Comparison of ENCODE assay signal across 8 cellular contexts in the genomic region with DNA sequence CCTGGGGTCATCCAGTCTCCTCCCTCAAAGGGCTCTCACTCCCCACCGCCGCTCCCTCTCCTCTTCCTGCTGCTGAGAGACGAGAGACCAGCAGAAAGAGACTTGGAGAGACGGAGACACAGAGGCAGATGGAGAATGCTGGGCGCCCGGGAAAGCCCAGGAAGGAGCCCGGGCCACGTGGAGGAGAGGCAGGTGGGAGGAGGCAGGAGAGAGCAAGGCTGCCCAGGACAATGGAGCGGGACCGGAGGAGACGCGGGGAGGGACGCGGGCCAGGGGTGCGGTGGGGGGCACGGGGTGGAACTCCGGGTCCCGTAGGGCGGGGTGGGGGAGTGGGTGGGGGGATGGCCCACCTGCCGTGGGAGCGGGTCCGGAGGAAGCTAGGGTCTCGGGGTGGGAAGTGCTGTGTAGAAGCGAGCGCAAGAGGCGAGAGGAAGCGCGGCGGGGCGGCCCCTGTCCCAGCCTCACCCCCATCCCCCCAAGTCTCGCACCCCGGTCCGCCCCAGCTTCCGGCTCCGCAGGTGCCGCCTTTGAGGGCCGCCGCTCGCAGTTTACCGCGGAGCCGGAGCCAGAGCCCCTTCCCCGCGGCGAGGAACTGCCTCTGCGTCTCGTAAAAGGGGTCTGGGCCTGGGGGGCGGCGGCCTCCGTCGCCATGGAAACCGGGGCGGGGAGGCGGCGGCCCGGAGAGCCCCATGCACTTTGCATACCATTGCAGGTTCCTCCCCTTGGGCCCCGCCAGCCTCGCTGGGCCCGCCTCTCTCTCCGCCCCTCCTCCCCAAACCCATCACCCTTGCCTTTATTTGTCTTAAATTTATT. TPM values are rescaled to one million over a fixed set of nuclear protein-coding genes. Genes with fewer than 3 reads are reported as not detected.
DNase-seq lines count a peak whose midpoint lies in the region; ATAC-seq and TF ChIP-seq lines count a peak whose summit lies in the region.

No MANE protein-coding gene starts in this region.

- TF ChIP-seq POLR2A in ovary (IDR thresholded peaks at IDR 0.05) = no peak

- TF ChIP-seq CTCF in GM06990 (IDR thresholded peaks at IDR 0.05; ENCODE audit: insufficient read depth, low read length, poor library complexity, severe bottlenecking) (no peak), ovary (IDR thresholded peaks at IDR 0.05) (no peak), upper lobe of right lung (IDR thresholded peaks at IDR 0.05) (no peak)

- H3K9me3 ChIP-seq in ovary (no peaks in the 10 kb centered on the region), upper lobe of right lung (no peaks in the 10 kb centered on the region)

- DNase-seq in GM06990 (ENCODE audit: extremely low read depth, insufficient read length) = peak; percentile 67
- DNase-seq in M059J (ENCODE audit: low read depth) = peak; percentile 17
- DNase-seq in activated CD8-positive, alpha-beta memory T cell treated with anti-CD3 and anti-CD28 coated beads, Interleukin-2, amount 50 U/mL, for 48 hours = peak; percentile 79
- peak; percentile 74 to 79 (median 74) for DNase-seq in ovary
- peak; percentile 78 for DNase-seq in upper lobe of right lung
- no peak for DNase-seq in DMS153 (lab: John Stamatoyannopoulos, UW)

- H3K27ac ChIP-seq in ovary (peak overlapping the region; percentile 39 to 41), upper lobe of right lung (no peak overlapping the region)

- 4 to 6% (median 5%) methylated on average over 51 to 60 of the region's 60 CpGs for WGBS in ovary, 3 donors

- intact Hi-C loops in ovary (cut with DNase I) = no loop called here
- intact Hi-C loops in upper lobe of right lung (cut with DNase I) = no loop called here

- no peak for TF ChIP-seq EP300 in ovary (IDR thresholded peaks at IDR 0.05)

- peak overlapping the region; percentile 64 for H3K4me3 ChIP-seq in GM06990 (replicated peaks; ENCODE audit: low read depth, low read length)
- H3K4me3 ChIP-seq in ovary = peak overlapping the region; percentile 55
- H3K4me3 ChIP-seq in upper lobe of right lung = peak overlapping the region; percentile 44

- H3K36me3 ChIP-seq in GM06990 (ENCODE audit: control insufficient read depth, insufficient read depth, low read length) (no peaks in the 10 kb centered on the region), ovary (no peaks in the 10 kb centered on the region), upper lobe of right lung (no peaks in the 10 kb centered on the region)

- H3K27me3 ChIP-seq in GM06990 (replicated peaks; ENCODE audit: control insufficient read depth, insufficient read depth, low read length) (no peaks in the 10 kb centered on the region), ovary (no peaks in the 10 kb centered on the region), upper lobe of right lung (no peaks in the 10 kb centered on the region)

- ATAC-seq in esophagus mucosa = peak; percentile 55
- peak; percentile 71 for ATAC-seq in upper lobe of right lung
- ATAC-seq in GM18519 (IDR thresholded peaks at IDR 0.05; ENCODE audit: low FRiP score, unreplicated experiment) = no peak

- H3K4me1 ChIP-seq in ovary (ENCODE audit: insufficient read depth) = no peaks in the 10 kb centered on the region
- H3K4me1 ChIP-seq in upper lobe of right lung = peaks cover 8% of the 10 kb centered on the region

RNA-seq across cellular contexts. Expression of a gene that starts 11.7 kb away (rescaled TPM):
- 136 and 212 TPM in 2 replicates for total RNA-seq in M059J (2014; rRNA removed; shearing (Covaris generic))
- total RNA-seq in esophagus mucosa (146 TPM), ovary (10 to 100 TPM in 3 of 7 donors, 1 to 10 TPM in 4; 3.9 to 40.7 (median 8.8) TPM), upper lobe of right lung (44.8 TPM)
- 1 to 10 TPM; 3.8 to 6.1 TPM for polyA plus RNA-seq in ovary

RNA-seq across cellular contexts. Expression of a gene that starts 44.9 kb away (rescaled TPM):
- total RNA-seq in M059J (2014; rRNA removed; shearing (Covaris generic)) = 2.8 and 3.2 TPM in 2 replicates
- 21.9 TPM for total RNA-seq in esophagus mucosa
- 10 to 100 TPM in 5 of 7 donors, 1 to 10 TPM in 2; 6.0 to 30.4 (median 14.6) TPM for total RNA-seq in ovary
- 10 to 100 TPM in 1 of 2 donors, 1 to 10 TPM in 1; 2.3 to 15.5 TPM for polyA plus RNA-seq in ovary
- 11.9 TPM for total RNA-seq in upper lobe of right lung
